23 cellular contexts compared by ENCODE assay signal in the genomic region with DNA sequence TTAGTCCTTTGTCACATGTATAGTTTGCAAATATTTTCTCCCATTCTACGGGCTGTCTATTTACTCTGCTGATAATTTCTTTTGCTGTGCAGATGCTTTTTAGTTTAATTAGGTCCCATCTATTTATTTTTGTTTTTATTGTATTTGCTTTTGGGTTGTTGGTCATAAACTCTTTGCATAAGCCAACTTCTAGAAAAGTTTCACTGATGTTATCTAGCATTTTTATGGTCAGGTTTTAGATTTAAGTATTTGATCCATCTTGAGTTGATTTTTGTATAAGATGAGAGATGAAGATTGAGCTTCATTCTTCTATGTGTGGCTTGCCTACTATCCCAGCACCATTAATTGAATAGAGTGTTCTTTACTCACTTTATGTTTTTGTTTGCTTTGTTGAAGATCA.
"Had no signal": no experiment of that assay in that cellular context is flagged by ENCODE, and none has a peak within 500 bp of the region (broad histone marks: within the 10 kb centered on the region; RNA-seq: fewer than 3 reads in every experiment).

No MANE protein-coding gene starts in this region.

- DNase-seq: dermis blood vessel endothelial cell; dorsolateral prefrontal cortex; effector CD4-positive, alpha-beta T cell; effector memory CD4-positive, alpha-beta T cell; erythroblast; esophagus squamous epithelium; foreskin fibroblast; foreskin melanocyte; gastrocnemius medialis; glutamatergic neuron; head of caudate nucleus; heart right ventricle; hippocampal formation; left cardiac atrium; left lung; left ventricle myocardium superior; lower lobe of right lung; mesenchymal stem cell; midbrain; naive thymus-derived CD4-positive, alpha-beta T cell; natural killer cell had no signal

- H3K4me3 ChIP-seq: coronary artery, dorsolateral prefrontal cortex, esophagus squamous epithelium, gastrocnemius medialis, heart right ventricle, left lung, lower lobe of right lung had no signal

- H3K27ac ChIP-seq: coronary artery, dorsolateral prefrontal cortex, epithelial cell of prostate, esophagus squamous epithelium, gastrocnemius medialis, heart right ventricle, left lung, lower lobe of right lung had no signal
